ENCODE assay signal across 15 cellular contexts in genomic region chr18:28248653-28249052, GRCh38.
DNase-seq lines count a peak whose midpoint lies in the region; ATAC-seq and TF ChIP-seq lines count a peak whose summit lies in the region.
"Had no signal": no experiment of that assay in that cellular context is flagged by ENCODE, and none has a peak within 500 bp of the region (broad histone marks: within the 10 kb centered on the region; RNA-seq: fewer than 3 reads in every experiment).

No MANE protein-coding gene starts in this region.

- no peaks in the 10 kb centered on the region for H3K4me1 ChIP-seq in GM23338 (ENCODE audit: insufficient read depth)
- H3K4me1 ChIP-seq in neuronal stem cell (ENCODE audit: control insufficient read depth in 2 of 2, insufficient read depth in 1 of 2, low read depth in 1 of 2, low read length in 2 of 2): peaks cover 0 to 5% of the 10 kb centered on the region in 2 donors

- no peaks in the 10 kb centered on the region for H3K9me3 ChIP-seq in neuronal stem cell (replicated peaks in 1 of 2; ENCODE audit: control insufficient read depth in 2 of 2, insufficient read depth in 1 of 2, low read depth in 1 of 2, low read length in 2 of 2)

- H2BK12ac ChIP-seq in neuronal stem cell (ENCODE audit: low read length): no peak overlapping the region

- H2AK5ac ChIP-seq in neuronal stem cell (ENCODE audit: low read depth, low read length): no peak overlapping the region

- no peak overlapping the region for H3K18ac ChIP-seq in neuronal stem cell (ENCODE audit: low read length)

- no peak overlapping the region for H3K4me3 Mint-ChIP-seq in GM23338
- H3K4me3 Mint-ChIP-seq: B cell; CD4-positive, alpha-beta T cell; IgD-negative memory B cell had no signal

- DNase-seq in GM23338 (ENCODE audit: low spot score): peak; percentile 44
- peak; percentile 19 for DNase-seq in HEK293T (ENCODE audit: extremely low spot score)
- peak; percentile 2 for DNase-seq in iPS DF 19.7 (ENCODE audit: low read depth, low spot score)
- DNase-seq in neuronal stem cell (ENCODE audit: low spot score): no peak
- DNase-seq in activated naive CD4-positive, alpha-beta T cell treated with anti-CD3 and anti-CD28 coated beads, Interleukin-2, amount 50 U/mL, for 72 hours (ENCODE audit: low spot score in 2 of 2): no peak
- DNase-seq in activated T-cell treated with anti-CD3 and anti-CD28 coated beads, Interleukin-2, amount 50 U/mL, for 48 hours: no peak
- DNase-seq: C1 segment of cervical spinal cord; Calu3; CD4-positive, alpha-beta T cell; DMS 273 treated with DMSO at 0.1 percent for 48 hours; GM23248 had no signal

- no peak overlapping the region for H4K8ac ChIP-seq in neuronal stem cell (ENCODE audit: low read depth, low read length)

- H3K14ac ChIP-seq in neuronal stem cell (ENCODE audit: low read length): no peak overlapping the region

- no peaks in the 10 kb centered on the region for H4K20me1 ChIP-seq in GM23338 (replicated peaks; ENCODE audit: insufficient read depth)

- H3K23ac ChIP-seq in neuronal stem cell (ENCODE audit: low read depth, low read length, poor library complexity): no peak overlapping the region

- H3K27me3 ChIP-seq in GM23338 (ENCODE audit: insufficient read depth) (no peaks in the 10 kb centered on the region), neuronal stem cell (ENCODE audit: control insufficient read depth in 3 of 3, insufficient read depth in 3 of 3, low read depth in 1 of 3, low read length in 3 of 3) (no peaks in the 10 kb centered on the region)

- ATAC-seq in GM23338 (peak; percentile 83), HG03139 (IDR thresholded peaks at IDR 0.05; ENCODE audit: unreplicated experiment) (no peak)
- ATAC-seq in activated naive CD4-positive, alpha-beta T cell treated with anti-CD3 and anti-CD28 coated beads, Interleukin-2, amount 50 U/mL, for 72 hours: no peak
- ATAC-seq: HCT116 had no signal

- no peaks in the 10 kb centered on the region; the same call in 2 of the 3 replicates for H3K36me3 Mint-ChIP-seq in GM23338 (ENCODE audit: low read depth)
- H3K36me3 Mint-ChIP-seq in activated naive CD4-positive, alpha-beta T cell treated with anti-CD3 and anti-CD28 coated beads, Interleukin-2, amount 50 U/mL, for 72 hours: no peaks in the 10 kb centered on the region
- H3K36me3 Mint-ChIP-seq: IgD-negative memory B cell had no signal

- H3K4me2 ChIP-seq in GM23338 (no peak overlapping the region), neuronal stem cell (ENCODE audit: insufficient read depth, low read length, poor library complexity, severe bottlenecking) (no peak overlapping the region)

- no peak overlapping the region for H2BK15ac ChIP-seq in neuronal stem cell (ENCODE audit: low read length)

- H3K36me3 ChIP-seq in GM23338 (ENCODE audit: insufficient read depth): no peaks in the 10 kb centered on the region
- no peaks in the 10 kb centered on the region for H3K36me3 ChIP-seq in neuronal stem cell (replicated peaks in 1 of 2; ENCODE audit: control insufficient read depth in 2 of 2, insufficient read depth in 2 of 2, low read length in 2 of 2)

- no peaks in the 10 kb centered on the region for H3K9me2 ChIP-seq in GM23338 (ENCODE audit: insufficient read depth)

- CTCF ChIA-PET in HEK293T (lab: Yijun Ruan, JAX): no interaction called here

- no peak overlapping the region for H3K4ac ChIP-seq in neuronal stem cell (ENCODE audit: low read length)

- H3K27me3 Mint-ChIP-seq in GM23338 (ENCODE audit: insufficient read depth, low read depth, poor library complexity): peaks cover 3% of the 10 kb centered on the region
- H3K27me3 Mint-ChIP-seq: B cell; CD4-positive, alpha-beta T cell; IgD-negative memory B cell had no signal

- peaks cover 6% of the 10 kb centered on the region; the same call in 2 of the 3 replicates for H3K9me3 Mint-ChIP-seq in GM23338
- H3K9me3 Mint-ChIP-seq in activated naive CD4-positive, alpha-beta T cell treated with anti-CD3 and anti-CD28 coated beads, Interleukin-2, amount 50 U/mL, for 72 hours: peaks cover 9 to 14% of the 10 kb centered on the region in 2 donors

- no peaks in the 10 kb centered on the region for H3K79me2 ChIP-seq in GM23338 (replicated peaks; ENCODE audit: insufficient read depth)

- TF ChIP-seq CTCF in GM23338 (conservative IDR thresholded peaks at IDR 0.05; ENCODE audit: low read depth in 2 of 2): no peak

- H3K9ac ChIP-seq in neuronal stem cell (ENCODE audit: low read depth, low read length, poor library complexity): no peak overlapping the region
- H3K9ac ChIP-seq: GM23248 had no signal

- peaks cover 7% of the 10 kb centered on the region; the same call in 2 of the 3 replicates for H3K4me1 Mint-ChIP-seq in GM23338
- H3K4me1 Mint-ChIP-seq: B cell, IgD-negative memory B cell had no signal

- no peak overlapping the region for H2BK120ac ChIP-seq in neuronal stem cell (ENCODE audit: low read depth, low read length)

- H3K4me3 ChIP-seq in GM23338 (no peak overlapping the region), neuronal stem cell (ENCODE audit: low read length in 2 of 2) (no peak overlapping the region)
- H3K4me3 ChIP-seq: GM23248 had no signal

- no peak overlapping the region for H2BK5ac ChIP-seq in neuronal stem cell (ENCODE audit: low read length)

- no peak overlapping the region for H4K91ac ChIP-seq in neuronal stem cell (ENCODE audit: low read depth, low read length, poor library complexity)

- H3K27ac Mint-ChIP-seq in GM23338: no peak overlapping the region
- no peak overlapping the region for H3K27ac Mint-ChIP-seq in activated naive CD4-positive, alpha-beta T cell treated with anti-CD3 and anti-CD28 coated beads, Interleukin-2, amount 50 U/mL, for 72 hours
- H3K27ac Mint-ChIP-seq: B cell; CD4-positive, alpha-beta T cell; IgD-negative memory B cell had no signal

- H2AFZ ChIP-seq in GM23338: no peak overlapping the region
- peak overlapping the region; percentile 31 for H2AFZ ChIP-seq in neuronal stem cell (ENCODE audit: low read length)
- H2AFZ ChIP-seq: GM23248 had no signal

- no peaks in the 10 kb centered on the region for H3K79me1 ChIP-seq in neuronal stem cell (ENCODE audit: low read depth, low read length)

- no peak overlapping the region for H3K27ac ChIP-seq in GM23338 (ENCODE audit: low read depth)
- no peak overlapping the region for H3K27ac ChIP-seq in neuronal stem cell (replicated peaks; ENCODE audit: low read length)
- H3K27ac ChIP-seq: GM23248 had no signal

- no peaks in the 10 kb centered on the region for H3F3A ChIP-seq in GM23338 (replicated peaks; ENCODE audit: low read depth)

- POLR2A ChIA-PET in HEK293T (lab: Yijun Ruan, JAX): no interaction called here

TF ChIP-seq in GM23338, 12 proteins besides CTCF, POLR2A, EP300 and RAD21 (continues in another document):
- TF ChIP-seq POLR2AphosphoS5 (IDR thresholded peaks at IDR 0.05; ENCODE audit: low read depth) (no peak), ZNF114 (CRISPR knock-in tag; IDR thresholded peaks at IDR 0.05) (no peak), NANOG (IDR thresholded peaks at IDR 0.05; ENCODE audit: borderline replicate concordance) (no peak), EZH2 (IDR thresholded peaks at IDR 0.05; ENCODE audit: low read depth, unreplicated experiment) (no peak), ZNF331 (CRISPR knock-in tag; IDR thresholded peaks at IDR 0.05; ENCODE audit: low read depth) (no peak), JUNB (IDR thresholded peaks at IDR 0.05; ENCODE audit: unreplicated experiment) (no peak), ETS1 (IDR thresholded peaks at IDR 0.05) (no peak), EZH2phosphoT487 (IDR thresholded peaks at IDR 0.05; ENCODE audit: unreplicated experiment) (no peak)

TF ChIP-seq in HEK293T, 16 proteins besides CTCF, POLR2A, EP300 and RAD21:
- TF ChIP-seq FOXK2 (IDR thresholded peaks at IDR 0.05): no peak
- no peak for TF ChIP-seq FOXM1 (IDR thresholded peaks at IDR 0.05; ENCODE audit: borderline replicate concordance)
- TF ChIP-seq ELF4 (IDR thresholded peaks at IDR 0.05): no peak
- no peak for TF ChIP-seq SUZ12 (IDR thresholded peaks at IDR 0.05)
- no peak for TF ChIP-seq CTBP1 (IDR thresholded peaks at IDR 0.05; ENCODE audit: borderline replicate concordance)
- no peak for TF ChIP-seq TARDBP (IDR thresholded peaks at IDR 0.05)
- no peak for TF ChIP-seq FOXA1 (IDR thresholded peaks at IDR 0.05)
- TF ChIP-seq BHLHE40 (IDR thresholded peaks at IDR 0.05; ENCODE audit: borderline replicate concordance): no peak

Comparison
In these comparisons a context has a peak if more than half of its experiments do, and no peak if none do; other contexts are left out.
1. DNase-seq: peak in GM23338 (single experiment), HEK293T (single experiment) and iPS DF 19.7 (single experiment); none in neuronal stem cell (single experiment), activated naive CD4-positive, alpha-beta T cell treated with anti-CD3 and anti-CD28 coated beads, Interleukin-2, amount 50 U/mL, for 72 hours (0 of 2) and activated T-cell treated with anti-CD3 and anti-CD28 coated beads, Interleukin-2, amount 50 U/mL, for 48 hours (0 of 2).